In genomic region chr6:33298773-33299236, GRCh38 we compare ENCODE assay signal across 8 cellular contexts. TPM values are rescaled to one million over a fixed set of nuclear protein-coding genes. Genes with fewer than 3 reads are reported as not detected.
DNase-seq lines count a peak whose midpoint lies in the region; ATAC-seq and TF ChIP-seq lines count a peak whose summit lies in the region.

TSS of gene RGL2 (minus strand) at chr6:33298942. CDS start at chr6:33298610, 332 bp downstream.

- H3K4me1 ChIP-seq in ascending aorta = peaks cover 7 to 18% of the 10 kb centered on the region in 2 donors
- H3K4me1 ChIP-seq in right atrium auricular region = peaks cover 0 to 30% of the 10 kb centered on the region in 2 donors

- H3K27me3 ChIP-seq in ascending aorta = no peaks in the 10 kb centered on the region
- H3K27me3 ChIP-seq in right atrium auricular region = no peaks in the 10 kb centered on the region

- H3K9me3 ChIP-seq in ascending aorta (no peaks in the 10 kb centered on the region), right atrium auricular region (no peaks in the 10 kb centered on the region)

- H3K36me3 ChIP-seq in ascending aorta (peaks cover 31 to 43% of the 10 kb centered on the region in 2 donors), right atrium auricular region (peaks cover 17% of the 10 kb centered on the region)

- peak within 1 kb of the TSS; percentile 97 to 98 for H3K27ac ChIP-seq in ascending aorta
- peak within 1 kb of the TSS; percentile 94 to 98 for H3K27ac ChIP-seq in right atrium auricular region

- ATAC-seq in GM18870 (IDR thresholded peaks at IDR 0.05; ENCODE audit: unreplicated experiment) (peak; percentile 7), HG03442 (IDR thresholded peaks at IDR 0.05; ENCODE audit: unreplicated experiment) (peak; percentile 24), GM21381 (IDR thresholded peaks at IDR 0.05; ENCODE audit: unreplicated experiment) (no peak)

- TF ChIP-seq CTCF in ascending aorta (IDR thresholded peaks at IDR 0.05) (no peak), right atrium auricular region (IDR thresholded peaks at IDR 0.05) (no peak)

- in situ Hi-C loops in SK-MEL-5 (cut with HindIII; ENCODE audit: low pct_unique_long_range_greater_than_20kb, low sequenced_read_pairs) = no loop called here

- H3K4me3 ChIP-seq in ascending aorta (peak within 1 kb of the TSS; percentile 96 to 97), right atrium auricular region (peak within 1 kb of the TSS; percentile 69 to 78)

- peak; percentile 86 for DNase-seq in Ammon's horn (ENCODE audit: low spot score)
- DNase-seq in SK-MEL-5 (ENCODE audit: low read depth, low spot score) = no peak
- DNase-seq in ascending aorta (ENCODE audit: low spot score in 2 of 2) = peak in 1 of 2 donors; percentile 92
- peak; percentile 79 for DNase-seq in right atrium auricular region (ENCODE audit: low spot score)
- peak; percentile 63 to 97 (median 76) for DNase-seq in posterior cingulate gyrus

- intact Hi-C loops in ascending aorta (cut with DNase I) = loop anchor here (1.0 to 5.0 kb wide), 7 partner anchors 10 to 128 kb away; partner anchors contain the start of genes B3GALT4, KIFC1, PFDN6 and RXRB
- intact Hi-C loops in posterior cingulate gyrus (cut with DNase I) = loop anchor here (2.0 kb wide), 1 partner anchor 16 kb away; the partner anchor contains the start of gene TAPBP

RNA-seq across cellular contexts. Expression of gene RGL2, which starts in this region (rescaled TPM):
- total RNA-seq in SK-MEL-5 (2014; rRNA removed; shearing (Covaris generic)) = 11.9 and 14.6 TPM in 2 replicates
- 16.8 and 21.9 TPM in 2 replicates for polyA plus RNA-seq in SK-MEL-5 (2015; cell fraction: cytosol; rRNA removed)
- 156 and 161 TPM in 2 replicates for polyA plus RNA-seq in SK-MEL-5 (2015; cell fraction: nucleus; rRNA removed)
- total RNA-seq in ascending aorta (63.9 TPM), right atrium auricular region (10 to 100 TPM; 23.0 to 36.9 TPM)
